ENCODE assay signal across 8 cellular contexts in genomic region chr17:68512247-68512966, GRCh38. TPM values are rescaled to one million over a fixed set of nuclear protein-coding genes. Genes with fewer than 3 reads are reported as not detected.
DNase-seq lines count a peak whose midpoint lies in the region; ATAC-seq and TF ChIP-seq lines count a peak whose summit lies in the region.

TSS of gene PRKAR1A (plus strand) at chr17:68512430. CDS start at chr17:68515400, 2,970 bp downstream.

- H3K27me3 ChIP-seq in Peyer's patch, result no peaks in the 10 kb centered on the region
- no peaks in the 10 kb centered on the region for H3K27me3 ChIP-seq in mucosa of stomach (ENCODE audit: control insufficient read depth, insufficient read depth, low read length)

- H3K9me3 ChIP-seq in KOPT-K1 (ENCODE audit: insufficient read depth, low read length, poor library complexity, severe bottlenecking), result no peaks in the 10 kb centered on the region
- no peaks in the 10 kb centered on the region for H3K9me3 ChIP-seq in Peyer's patch
- H3K9me3 ChIP-seq in mucosa of stomach (ENCODE audit: control insufficient read depth, low read length), result no peaks in the 10 kb centered on the region

- peaks cover 29% of the 10 kb centered on the region for H3K36me3 ChIP-seq in KOPT-K1 (ENCODE audit: insufficient read depth, low read length)
- H3K36me3 ChIP-seq in Peyer's patch, result peaks cover 0 to 20% (median 0%) of the 10 kb centered on the region in 3 donors
- H3K36me3 ChIP-seq in mucosa of stomach (ENCODE audit: control insufficient read depth, insufficient read depth, low read length), result no peaks in the 10 kb centered on the region

- peak within 1 kb of the TSS; percentile 99 for H3K9ac ChIP-seq in mucosa of stomach (ENCODE audit: low read length)

- ATAC-seq in GM21825 (IDR thresholded peaks at IDR 0.05; ENCODE audit: unreplicated experiment) (peak; percentile 87), esophagus mucosa (peak; percentile 89)

- DNase-seq in DMS79 treated with DMSO at 0.1 percent for 48 hours (lab: John Stamatoyannopoulos, UW), result peak; percentile 58
- peak; percentile 92 to 98 (median 98) for DNase-seq in Peyer's patch
- DNase-seq in activated T-cell treated with anti-CD3 and anti-CD28 coated beads, Interleukin-2, amount 50 U/mL, for 48 hours, result peak; percentile 91 to 93
- peak; percentile 92 for DNase-seq in stimulated activated CD8-positive, alpha-beta memory T cell treated with anti-CD3 and anti-CD28 coated beads, Interleukin-4, amount 100 ng/mL, for 48 hours

- peaks cover 0 to 22% (median 0%) of the 10 kb centered on the region in 4 donors for H3K4me1 ChIP-seq in Peyer's patch
- peaks cover 15% of the 10 kb centered on the region for H3K4me1 ChIP-seq in mucosa of stomach (ENCODE audit: control insufficient read depth, insufficient read depth, low read length)

- TF ChIP-seq CTCF in Peyer's patch (IDR thresholded peaks at IDR 0.05), result no peak

- H3K27ac ChIP-seq in KOPT-K1 (ENCODE audit: low read depth, low read length, poor library complexity, severe bottlenecking) (peak within 1 kb of the TSS; percentile 82), Peyer's patch (peak within 1 kb of the TSS; percentile 93 to 99 (median 98))

- TF ChIP-seq POLR2A in Peyer's patch (IDR thresholded peaks at IDR 0.05), result peak; percentile 88

- H3K4me3 ChIP-seq in Peyer's patch (peak within 1 kb of the TSS; percentile 74 to 95 (median 90)), mucosa of stomach (ENCODE audit: low read length) (peak within 1 kb of the TSS; percentile 98)

RNA-seq across cellular contexts. Expression of gene PRKAR1A, which starts in this region (rescaled TPM):
- total RNA-seq in Peyer's patch (100 to 1,000 TPM in 1 of 4 donors, 10 to 100 TPM in 3; 63.4 to 197 (median 88.9) TPM), esophagus mucosa (149 TPM)

Comparison
In these comparisons a context has a peak if more than half of its experiments do, and no peak if none do; other contexts are left out.
1. Peak in every context shown above with its lines: DNase-seq, ATAC-seq, H3K4me3 ChIP-seq and H3K27ac ChIP-seq.